Comparison of ENCODE assay signal across 9 cellular contexts in genomic region chr4:39354178-39354503, GRCh38. TPM values are rescaled to one million over a fixed set of nuclear protein-coding genes. Genes with fewer than 3 reads are reported as not detected.
DNase-seq lines count a peak whose midpoint lies in the region; ATAC-seq and TF ChIP-seq lines count a peak whose summit lies in the region.
"Had no signal": no experiment of that assay in that cellular context is flagged by ENCODE, and none has a peak within 500 bp of the region (broad histone marks: within the 10 kb centered on the region; RNA-seq: fewer than 3 reads in every experiment).

No MANE protein-coding gene starts in this region.

- peak overlapping the region; percentile 84 for H3K27ac ChIP-seq in BLaER1
- peak overlapping the region; percentile 90 for H3K27ac ChIP-seq in MM.1S (ENCODE audit: low read length)
- peak overlapping the region; percentile 82 for H3K27ac ChIP-seq in effector memory CD4-positive, alpha-beta T cell (ENCODE audit: insufficient read depth, low read length, poor library complexity, severe bottlenecking)

- no peaks in the 10 kb centered on the region for H3K9me2 ChIP-seq in MM.1S (replicated peaks; ENCODE audit: insufficient read depth, low read length)

- no peaks in the 10 kb centered on the region for H3K9me3 Mint-ChIP-seq in neural crest cell

- TF ChIP-seq CTCF in MM.1S (IDR thresholded peaks at IDR 0.05; ENCODE audit: low read length) (no peak), neural crest cell (conservative IDR thresholded peaks at IDR 0.05) (no peak)

- H3K4me2 ChIP-seq in BLaER1 (peak overlapping the region; percentile 85), MM.1S (ENCODE audit: low read depth, low read length) (peak overlapping the region; percentile 94)

- no peaks in the 10 kb centered on the region for H3K27me3 ChIP-seq in BLaER1
- H3K27me3 ChIP-seq in MM.1S (replicated peaks; ENCODE audit: insufficient read depth, low read length) = no peaks in the 10 kb centered on the region
- no peaks in the 10 kb centered on the region for H3K27me3 ChIP-seq in effector memory CD4-positive, alpha-beta T cell (replicated peaks; ENCODE audit: control insufficient read depth, insufficient read depth, low read length, poor library complexity, severe bottlenecking)

- ATAC-seq in GM19397 (IDR thresholded peaks at IDR 0.05; ENCODE audit: unreplicated experiment) = no peak

- H3K4me3 ChIP-seq in BLaER1 (peak overlapping the region; percentile 54), MM.1S (ENCODE audit: low read length) (peak overlapping the region; percentile 55)
- H3K4me3 ChIP-seq in effector memory CD4-positive, alpha-beta T cell (ENCODE audit: insufficient read depth, low read depth, low read length, poor library complexity, severe bottlenecking) = peak overlapping the region; percentile 51

- H3K4me1 ChIP-seq in BLaER1 = peaks cover 58% of the 10 kb centered on the region
- H3K4me1 ChIP-seq in MM.1S (ENCODE audit: low read length) = peaks cover 46% of the 10 kb centered on the region
- H3K4me1 ChIP-seq in effector memory CD4-positive, alpha-beta T cell (ENCODE audit: control insufficient read depth, insufficient read depth, low read length, poor library complexity, severe bottlenecking) = peaks cover 4% of the 10 kb centered on the region

- H3K9ac ChIP-seq in BLaER1 (peak overlapping the region; percentile 76), MM.1S (ENCODE audit: low read length) (peak overlapping the region; percentile 63)

- no peaks in the 10 kb centered on the region for H3K27me3 Mint-ChIP-seq in neural crest cell (ENCODE audit: low read depth)

- H3K79me2 ChIP-seq in MM.1S (ENCODE audit: low read length) = peaks cover 94% of the 10 kb centered on the region

- DNase-seq in MM.1S (peak; percentile 22), neural crest cell (ENCODE audit: low read depth, low spot score) (no peak), activated gamma-delta T cell treated with Interleukin-2 at 50 U/mL for 16 hours (no peak), AG08395 (ENCODE audit: low spot score) (no peak), CD1c-positive myeloid dendritic cell (ENCODE audit: extremely low spot score) (no peak)
- DNase-seq in effector memory CD4-positive, alpha-beta T cell = no peak

- no peak overlapping the region for H3K4me3 Mint-ChIP-seq in neural crest cell

- H2AFZ ChIP-seq in MM.1S (ENCODE audit: low read length) = no peak overlapping the region

- H3K4me1 Mint-ChIP-seq in neural crest cell = peaks cover 11% of the 10 kb centered on the region

- H3K9me3 ChIP-seq in BLaER1 = peaks cover 26% of the 10 kb centered on the region
- H3K9me3 ChIP-seq in MM.1S (replicated peaks; ENCODE audit: insufficient read depth, low read length) = no peaks in the 10 kb centered on the region
- no peaks in the 10 kb centered on the region for H3K9me3 ChIP-seq in effector memory CD4-positive, alpha-beta T cell (ENCODE audit: control insufficient read depth, low read length)

- H4K20me1 ChIP-seq in BLaER1 (peaks cover 40% of the 10 kb centered on the region), MM.1S (ENCODE audit: insufficient read depth, low read length) (peaks cover 10% of the 10 kb centered on the region; the same call in 1 of the 2 replicates)

- peaks cover 16% of the 10 kb centered on the region for H3K36me3 Mint-ChIP-seq in neural crest cell (ENCODE audit: low read depth)

- H3K36me3 ChIP-seq in BLaER1 (peaks cover 44% of the 10 kb centered on the region), MM.1S (replicated peaks; ENCODE audit: insufficient read depth, low read length) (no peaks in the 10 kb centered on the region; the same call in none of the 2 replicates)
- H3K36me3 ChIP-seq in effector memory CD4-positive, alpha-beta T cell (ENCODE audit: control insufficient read depth, insufficient read depth, low read length) = peaks cover 13% of the 10 kb centered on the region

- H3K27ac Mint-ChIP-seq in neural crest cell (ENCODE audit: unreplicated experiment) = peak overlapping the region; percentile 2

- peaks cover 47% of the 10 kb centered on the region for H3F3A ChIP-seq in MM.1S (ENCODE audit: insufficient read depth, low read length)

RNA-seq across cellular contexts. Expression of gene RFC1, which starts 12.0 kb away (rescaled TPM):
- 69.3 and 77.4 TPM in 2 replicates for total RNA-seq in neural crest cell

RNA-seq across cellular contexts. Expression of gene KLB, which starts 52.6 kb away (rescaled TPM):
- not detected in 2 replicates for total RNA-seq in neural crest cell
- total RNA-seq: LHCN-M2 had no signal
